In genomic region chr19:4071610-4072009, GRCh38 we compare ENCODE assay signal across 27 cellular contexts.
"Had no signal": no experiment of that assay in that cellular context is flagged by ENCODE, and none has a peak within 500 bp of the region (broad histone marks: within the 10 kb centered on the region; RNA-seq: fewer than 3 reads in every experiment).

No MANE protein-coding gene starts in this region.

- H3K79me2 ChIP-seq: hepatocyte had no signal

- H3K9me3 Mint-ChIP-seq: immature natural killer cell; mesothelial cell of epicardium; naive B cell; naive thymus-derived CD8-positive, alpha-beta T cell had no signal

- H3K27ac ChIP-seq: colonic mucosa, dorsolateral prefrontal cortex, esophagus muscularis mucosa, foreskin keratinocyte, gastroesophageal sphincter, heart left ventricle, hepatocyte, left ventricle myocardium inferior, lower lobe of right lung had no signal

- H3K36me3 ChIP-seq: colonic mucosa, esophagus muscularis mucosa, gastroesophageal sphincter, heart left ventricle, left ventricle myocardium inferior, lower lobe of right lung had no signal

- H3K4me3 ChIP-seq: colonic mucosa, dorsolateral prefrontal cortex, esophagus muscularis mucosa, gastroesophageal sphincter, heart left ventricle, hepatocyte, left ventricle myocardium inferior, lower lobe of right lung, mucosa of descending colon had no signal

- DNase-seq: colonic mucosa; cortex of kidney; dermis blood vessel endothelial cell; dorsolateral prefrontal cortex; effector CD4-positive, alpha-beta T cell; effector memory CD4-positive, alpha-beta T cell; foreskin keratinocyte; heart left ventricle; hypothalamus; immature natural killer cell; islet precursor cell; kidney; kidney glomerular epithelial cell; left colon; left ventricle myocardium inferior; lower lobe of right lung; mesenchymal stem cell; mucosa of descending colon; naive B cell; naive thymus-derived CD8-positive, alpha-beta T cell had no signal

- H3K27ac Mint-ChIP-seq: mesothelial cell of epicardium, naive B cell had no signal

- H3K4me3 Mint-ChIP-seq: immature natural killer cell; mesothelial cell of epicardium; naive thymus-derived CD8-positive, alpha-beta T cell had no signal

- H3K27me3 ChIP-seq: colonic mucosa, dorsolateral prefrontal cortex, esophagus muscularis mucosa, gastroesophageal sphincter, heart left ventricle, hepatocyte had no signal

- H3K27me3 Mint-ChIP-seq: naive B cell; naive thymus-derived CD8-positive, alpha-beta T cell had no signal

- H2AFZ ChIP-seq: hepatocyte had no signal

- H3K36me3 Mint-ChIP-seq: immature natural killer cell; mesothelial cell of epicardium; naive B cell; naive thymus-derived CD8-positive, alpha-beta T cell had no signal

- ATAC-seq: foreskin keratinocyte; gastroesophageal sphincter; heart left ventricle; left colon; left lobe of liver; lower lobe of right lung; mucosa of descending colon; naive thymus-derived CD8-positive, alpha-beta T cell had no signal

- H3K4me2 ChIP-seq: hepatocyte had no signal

- H3K4me1 ChIP-seq: colonic mucosa, foreskin keratinocyte had no signal

- H3K9me3 ChIP-seq: colonic mucosa, esophagus muscularis mucosa, gastroesophageal sphincter, heart left ventricle, left ventricle myocardium inferior, lower lobe of right lung, mucosa of descending colon had no signal

- FAIRE-seq: endothelial cell of umbilical vein, frontal cortex, kidney had no signal
